Comparison of ENCODE assay signal across 1 cellular context in genomic region chr7:106448346-106448991, GRCh38.
TF ChIP-seq lines count a peak whose summit lies in the region.

No MANE protein-coding gene starts in this region.

TF ChIP-seq in HepG2, 621 proteins besides CTCF, POLR2A, EP300 and RAD21 (continued from another document):
- TF ChIP-seq AKNA (CRISPR knock-in tag; IDR thresholded peaks at IDR 0.05; ENCODE audit: borderline replicate concordance) (no peak), NR1H2 (CRISPR knock-in tag; IDR thresholded peaks at IDR 0.05; ENCODE audit: borderline replicate concordance, low read depth) (no peak), ELF1 (CRISPR knock-in tag; IDR thresholded peaks at IDR 0.05) (no peak), MXI1 (IDR thresholded peaks at IDR 0.05; ENCODE audit: borderline replicate concordance, low read depth, low read length) (no peak), ZNF382 (CRISPR knock-in tag; IDR thresholded peaks at IDR 0.05; ENCODE audit: borderline replicate concordance) (no peak), ZNF10 (CRISPR knock-in tag; IDR thresholded peaks at IDR 0.05; ENCODE audit: borderline replicate concordance, low read depth) (no peak), ZBTB21 (CRISPR knock-in tag; IDR thresholded peaks at IDR 0.05) (no peak), SIX1 (CRISPR knock-in tag; IDR thresholded peaks at IDR 0.05; ENCODE audit: borderline replicate concordance) (no peak), RCOR2 (CRISPR knock-in tag; IDR thresholded peaks at IDR 0.05) (no peak)
